8 cellular contexts compared by ENCODE assay signal in the genomic region with DNA sequence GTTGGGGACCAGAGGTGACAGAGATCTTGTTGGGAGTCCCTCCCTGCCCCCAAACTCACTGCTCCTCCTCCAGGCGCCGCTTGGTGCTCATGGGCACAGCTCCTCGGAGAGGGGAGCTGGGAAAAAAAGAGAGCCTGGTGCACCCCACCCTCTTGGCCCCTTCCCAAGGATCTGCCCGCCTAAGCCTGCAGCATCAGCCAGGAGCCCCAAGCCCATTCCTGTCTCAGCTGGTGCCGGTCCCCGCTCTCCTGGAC. TPM values are rescaled to one million over a fixed set of nuclear protein-coding genes. Genes with fewer than 3 reads are reported as not detected.
DNase-seq lines count a peak whose midpoint lies in the region; ATAC-seq and TF ChIP-seq lines count a peak whose summit lies in the region.

No MANE protein-coding gene starts in this region.

- H3K27ac Mint-ChIP-seq in activated naive CD4-positive, alpha-beta T cell treated with anti-CD3 and anti-CD28 coated beads, Interleukin-2, amount 50 U/mL, for 24 hours: peak overlapping the region; percentile 98

- H3K27ac ChIP-seq in DND-41 (ENCODE audit: low read length) (peak overlapping the region; percentile 94), Karpas-422 (ENCODE audit: low read length) (peak overlapping the region; percentile 66), left ventricle myocardium inferior (replicated peaks) (peak overlapping the region; percentile 98)

- TF ChIP-seq CTCF in DND-41 (IDR thresholded peaks at IDR 0.05; ENCODE audit: borderline replicate concordance, extremely low read depth, low read length, poor library complexity, severe bottlenecking) (no peak), left ventricle myocardium inferior (IDR thresholded peaks at IDR 0.05; ENCODE audit: borderline replicate concordance) (no peak)

- no peaks in the 10 kb centered on the region for H3K27me3 Mint-ChIP-seq in activated naive CD4-positive, alpha-beta T cell treated with anti-CD3 and anti-CD28 coated beads, Interleukin-2, amount 50 U/mL, for 24 hours

- H3K36me3 ChIP-seq in DND-41 (ENCODE audit: insufficient read depth, low read length) (peaks cover 22% of the 10 kb centered on the region), Karpas-422 (ENCODE audit: insufficient read depth, low read length) (no peaks in the 10 kb centered on the region; the same call in 1 of the 2 replicates), left ventricle myocardium inferior (peaks cover 23% of the 10 kb centered on the region)

- peaks cover 62% of the 10 kb centered on the region for H3K4me1 ChIP-seq in DND-41 (ENCODE audit: insufficient read depth, low read length)
- peaks cover 50% of the 10 kb centered on the region for H3K4me1 ChIP-seq in Karpas-422 (ENCODE audit: low read length)
- peaks cover 63% of the 10 kb centered on the region for H3K4me1 ChIP-seq in left ventricle myocardium inferior

- no peaks in the 10 kb centered on the region for H3K27me3 ChIP-seq in DND-41 (ENCODE audit: insufficient read depth, low read length, poor library complexity)
- no peaks in the 10 kb centered on the region for H3K27me3 ChIP-seq in Karpas-422 (ENCODE audit: low read length)
- peaks cover 9% of the 10 kb centered on the region for H3K27me3 ChIP-seq in left ventricle myocardium inferior (ENCODE audit: low read depth)

- peaks cover 47% of the 10 kb centered on the region for H3K4me1 Mint-ChIP-seq in activated naive CD4-positive, alpha-beta T cell treated with anti-CD3 and anti-CD28 coated beads, Interleukin-2, amount 50 U/mL, for 24 hours

- no peaks in the 10 kb centered on the region for H3K9me3 ChIP-seq in DND-41 (ENCODE audit: insufficient read depth, low read length, severe bottlenecking)
- H3K9me3 ChIP-seq in Karpas-422 (ENCODE audit: low read length): no peaks in the 10 kb centered on the region
- H3K9me3 ChIP-seq in left ventricle myocardium inferior (replicated peaks): no peaks in the 10 kb centered on the region

- no peaks in the 10 kb centered on the region for H3K9me3 Mint-ChIP-seq in activated naive CD4-positive, alpha-beta T cell treated with anti-CD3 and anti-CD28 coated beads, Interleukin-2, amount 50 U/mL, for 24 hours

- peak overlapping the region; percentile 25 to 67; a peak in 3 of 4 replicates for H3K4me3 ChIP-seq in DND-41 (ENCODE audit: low read depth in 1 of 2, low read length in 2 of 2)
- peak overlapping the region; percentile 70 for H3K4me3 ChIP-seq in Karpas-422 (ENCODE audit: low read length)
- H3K4me3 ChIP-seq in left ventricle myocardium inferior: peak overlapping the region; percentile 83

- H2AFZ ChIP-seq in DND-41 (ENCODE audit: low read depth, low read length) (peak overlapping the region; percentile 75), Karpas-422 (ENCODE audit: low read length) (peak overlapping the region; percentile 63; the same call in 1 of the 2 replicates)

- peak overlapping the region; percentile 97 for H3K4me3 Mint-ChIP-seq in activated naive CD4-positive, alpha-beta T cell treated with anti-CD3 and anti-CD28 coated beads, Interleukin-2, amount 50 U/mL, for 24 hours

- intact Hi-C loops in left ventricle myocardium inferior (cut with micrococcal nuclease): no loop called here

- H3K4me2 ChIP-seq in DND-41 (ENCODE audit: insufficient read depth, low read length) (peak overlapping the region; percentile 81), Karpas-422 (ENCODE audit: low read depth, low read length, poor library complexity, severe bottlenecking) (peak overlapping the region; percentile 82)

- DNase-seq in DND-41: peak; percentile 32
- no peak for DNase-seq in Karpas-422
- peak; percentile 47 for DNase-seq in left ventricle myocardium inferior
- DNase-seq in renal cortical epithelial cell (ENCODE audit: low read depth): peak; percentile 64
- DNase-seq in NCI-H146 treated with DMSO at 0.1 percent for 48 hours (lab: John Stamatoyannopoulos, UW; ENCODE audit: unreplicated experiment): no peak

- H3K9ac ChIP-seq in DND-41 (ENCODE audit: low read depth, low read length) (peak overlapping the region; percentile 70), Karpas-422 (ENCODE audit: low read length) (peak overlapping the region; percentile 78)

- ATAC-seq in DND-41 (ENCODE audit: insufficient read depth, low read depth) (no peak), GM18858 (IDR thresholded peaks at IDR 0.05; ENCODE audit: unreplicated experiment) (no peak), GM18511 (IDR thresholded peaks at IDR 0.05; ENCODE audit: unreplicated experiment) (no peak)

- peaks cover 3% of the 10 kb centered on the region for H3K36me3 Mint-ChIP-seq in activated naive CD4-positive, alpha-beta T cell treated with anti-CD3 and anti-CD28 coated beads, Interleukin-2, amount 50 U/mL, for 24 hours

- no peaks in the 10 kb centered on the region for H3K9me2 ChIP-seq in Karpas-422 (replicated peaks; ENCODE audit: insufficient read depth, low read length)

- peaks cover 12% of the 10 kb centered on the region for H3K79me2 ChIP-seq in DND-41 (ENCODE audit: insufficient read depth, low read length)
- H3K79me2 ChIP-seq in Karpas-422 (ENCODE audit: low read length): peaks cover 4% of the 10 kb centered on the region

- H4K20me1 ChIP-seq in DND-41 (ENCODE audit: insufficient read depth, low read length) (peaks cover 23% of the 10 kb centered on the region), Karpas-422 (ENCODE audit: insufficient read depth, low read depth, low read length) (0 out of 2 replicates have a peak, but pooled peaks cover 3% of the 10 kb centered on the region)

RNA-seq across cellular contexts. Expression of a gene that starts 0.4 kb away (rescaled TPM):
- total RNA-seq in Karpas-422 (2014; rRNA removed; shearing (Covaris generic); ENCODE audit: low replicate concordance): 51.7 and 67.8 TPM in 2 replicates
- total RNA-seq in left ventricle myocardium inferior (48.5 TPM), renal cortical epithelial cell (8.5 and 13.0 TPM in 2 replicates)

RNA-seq across cellular contexts. Expression of a gene that starts 0.5 kb away (rescaled TPM):
- 20.0 and 35.8 TPM in 2 replicates for total RNA-seq in Karpas-422 (2014; rRNA removed; shearing (Covaris generic); ENCODE audit: low replicate concordance)
- 9.1 TPM for total RNA-seq in left ventricle myocardium inferior
- total RNA-seq in renal cortical epithelial cell: 13.5 and 13.7 TPM in 2 replicates

RNA-seq across cellular contexts. Expression of a gene that starts 3.2 kb away (rescaled TPM):
- 4.9 and 9.4 TPM in 2 replicates for total RNA-seq in Karpas-422 (2014; rRNA removed; shearing (Covaris generic); ENCODE audit: low replicate concordance)
- total RNA-seq in left ventricle myocardium inferior (66.2 TPM), renal cortical epithelial cell (196 and 480 TPM in 2 replicates)

RNA-seq across cellular contexts. Expression of a gene that starts 5.4 kb away (rescaled TPM):
- total RNA-seq in Karpas-422 (2014; rRNA removed; shearing (Covaris generic); ENCODE audit: low replicate concordance): not detected in 2 replicates
- not detected for total RNA-seq in left ventricle myocardium inferior
- total RNA-seq in renal cortical epithelial cell: 0.70 and 26.6 TPM in 2 replicates

RNA-seq across cellular contexts. Expression of a gene that starts 10.6 kb away (rescaled TPM):
- not detected in 2 replicates for total RNA-seq in Karpas-422 (2014; rRNA removed; shearing (Covaris generic); ENCODE audit: low replicate concordance)
- total RNA-seq in left ventricle myocardium inferior (1.2 TPM), renal cortical epithelial cell (0.20 and 0.35 TPM in 2 replicates)

Comparison
In these comparisons a context has a peak if more than half of its experiments do, and no peak if none do; other contexts are left out.
1. DNase-seq: peak in DND-41 (single experiment), left ventricle myocardium inferior (single experiment) and renal cortical epithelial cell (single experiment); none in Karpas-422 (single experiment) and NCI-H146 treated with DMSO at 0.1 percent for 48 hours (single experiment).
2. Peak in every context shown above with its lines, with median percentiles within 50 percentile points of each other: H3K27ac ChIP-seq and H3K4me3 ChIP-seq.